In the genomic region with DNA sequence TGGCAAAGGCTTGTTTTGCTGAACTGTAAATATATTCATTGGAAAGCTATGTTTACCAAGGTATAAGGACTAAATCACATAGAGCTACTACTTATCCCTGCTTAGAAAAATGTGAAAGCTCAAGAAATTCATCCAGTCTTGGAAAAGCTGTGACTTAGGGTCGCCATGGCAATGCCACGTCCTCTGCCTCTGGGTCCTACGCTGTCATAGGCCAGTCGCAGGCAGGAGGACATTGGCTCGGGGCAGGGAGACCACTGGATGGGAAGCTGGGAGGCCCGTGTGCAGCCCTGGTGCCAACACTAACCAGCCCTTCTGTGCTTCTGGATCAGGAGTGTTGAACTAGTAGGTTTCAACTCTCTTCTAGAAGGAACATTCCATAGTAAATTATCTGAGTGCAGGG, we compare ENCODE assay signal across 11 cellular contexts.
DNase-seq lines count a peak whose midpoint lies in the region; ATAC-seq and TF ChIP-seq lines count a peak whose summit lies in the region.
"Had no signal": no experiment of that assay in that cellular context is flagged by ENCODE, and none has a peak within 500 bp of the region (broad histone marks: within the 10 kb centered on the region; RNA-seq: fewer than 3 reads in every experiment).

No MANE protein-coding gene starts in this region.

- H3K4me3 ChIP-seq in skin epidermis = no peak overlapping the region
- H3K4me3 ChIP-seq: thyroid gland had no signal

- DNase-seq in effector memory CD8-positive, alpha-beta T cell = no peak
- DNase-seq in NCI-H146 (lab: John Stamatoyannopoulos, UW) = no peak
- DNase-seq in SK-N-DZ (ENCODE audit: low spot score) = no peak
- DNase-seq in AG20443 (ENCODE audit: low spot score) = no peak
- DNase-seq: NCI-H187 treated with DMSO at 0.1 percent for 48 hours had no signal

- H3K36me3 Mint-ChIP-seq in brain = no peaks in the 10 kb centered on the region
- H3K36me3 Mint-ChIP-seq in effector memory CD8-positive, alpha-beta T cell (ENCODE audit: insufficient read depth) = no peaks in the 10 kb centered on the region

- peaks cover 4 to 17% (median 7%) of the 10 kb centered on the region in 5 experiments for H3K9me3 Mint-ChIP-seq in brain
- H3K9me3 Mint-ChIP-seq in effector memory CD8-positive, alpha-beta T cell = peaks cover 11 to 26% of the 10 kb centered on the region in 2 donors

- peaks cover 59% of the 10 kb centered on the region for H3K27me3 Mint-ChIP-seq in brain
- peaks cover 56 to 73% of the 10 kb centered on the region in 2 donors for H3K27me3 Mint-ChIP-seq in effector memory CD8-positive, alpha-beta T cell

- H3K4me3 Mint-ChIP-seq in brain = peak overlapping the region in 2 of 5 experiments; percentile 13 to 23
- no peak overlapping the region for H3K4me3 Mint-ChIP-seq in effector memory CD8-positive, alpha-beta T cell

- H3K27ac Mint-ChIP-seq in brain = peak overlapping the region; percentile 55 to 94 (median 87)
- no peak overlapping the region for H3K27ac Mint-ChIP-seq in effector memory CD8-positive, alpha-beta T cell

- peaks cover 10% of the 10 kb centered on the region for H3K4me1 Mint-ChIP-seq in brain
- H3K4me1 Mint-ChIP-seq in effector memory CD8-positive, alpha-beta T cell (ENCODE audit: low read depth in 2 of 2) = peaks cover 0 to 4% of the 10 kb centered on the region in 2 donors

- ATAC-seq in GM18907 (IDR thresholded peaks at IDR 0.05; ENCODE audit: unreplicated experiment) (peak; percentile 5), HG03045 (IDR thresholded peaks at IDR 0.05; ENCODE audit: unreplicated experiment) (peak; percentile 11)
- no peak for ATAC-seq in effector memory CD8-positive, alpha-beta T cell (replicated peaks)

- H3K27ac ChIP-seq in skin epidermis = peak overlapping the region in 17 of 21 experiments; percentile 6 to 70 (median 45)
- H3K27ac ChIP-seq: thyroid gland, WERI-Rb-1 had no signal

- TF ChIP-seq CTCF in brain (conservative IDR thresholded peaks at IDR 0.05) = no peak

Comparison
In these comparisons a context has a peak if more than half of its experiments do, and no peak if none do; other contexts are left out.
1. H3K27ac Mint-ChIP-seq: peak in brain (5 of 5); none in effector memory CD8-positive, alpha-beta T cell (0 of 2).